ENCODE assay signal across 1 cellular context in the genomic region with DNA sequence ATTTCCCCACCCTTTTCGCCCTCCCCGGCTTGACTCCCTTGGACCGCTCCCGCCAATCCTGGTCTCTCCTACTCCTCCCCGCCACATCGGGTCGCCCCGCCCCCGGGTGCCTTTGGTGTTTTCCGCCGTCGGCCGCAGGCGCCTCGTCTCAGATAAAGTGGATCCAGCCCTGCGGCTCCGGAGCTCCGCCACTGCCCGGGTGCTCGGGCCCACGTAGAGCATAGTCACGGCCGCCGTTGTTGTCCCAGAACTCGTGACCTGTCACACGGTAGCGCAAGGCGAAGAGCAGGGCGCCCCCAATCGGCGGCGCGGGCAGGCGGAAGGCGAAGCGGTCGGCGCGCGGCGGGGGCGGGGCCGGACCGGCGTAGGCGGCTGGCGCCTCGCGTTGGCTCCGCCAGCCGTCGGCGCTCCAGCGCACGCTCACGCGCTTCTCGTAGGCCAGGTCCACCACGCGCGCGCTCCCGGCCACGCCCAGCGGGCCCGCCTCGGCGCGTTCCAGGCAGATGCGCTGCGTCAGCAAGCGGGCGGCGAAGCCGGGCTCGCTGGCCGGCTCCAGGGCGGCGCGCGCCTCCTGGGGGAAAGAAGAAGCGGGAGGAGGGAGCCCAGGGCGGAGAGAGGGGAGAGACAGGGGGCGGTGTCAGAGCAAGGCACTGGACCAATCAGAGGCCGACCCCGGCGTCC.
TF ChIP-seq lines count a peak whose summit lies in the region.

No MANE protein-coding gene starts in this region.

TF ChIP-seq in HepG2, 621 proteins besides CTCF, POLR2A, EP300 and RAD21 (continued from another document and continues in another):
- TF ChIP-seq ZNF619 (CRISPR knock-in tag; IDR thresholded peaks at IDR 0.05) (0 out of 2 replicates have a peak, but pooled peaks have one; percentile 9), JUN (CRISPR knock-in tag; IDR thresholded peaks at IDR 0.05) (no peak; the same call in 1 of the 2 replicates), CCAR2 (optimal IDR thresholded peaks at IDR 0.05; ENCODE audit: low read depth, low read length) (no peak), IKZF4 (CRISPR knock-in tag; IDR thresholded peaks at IDR 0.05; ENCODE audit: borderline replicate concordance, low read depth, not compliant biosample characterization) (peak; percentile 53), FOXC1 (CRISPR knock-in tag; IDR thresholded peaks at IDR 0.05; ENCODE audit: borderline replicate concordance) (no peak), ZNF737 (CRISPR knock-in tag; IDR thresholded peaks at IDR 0.05; ENCODE audit: borderline replicate concordance) (no peak), RARA (CRISPR knock-in tag; IDR thresholded peaks at IDR 0.05) (peak; percentile 64), TAF15 (IDR thresholded peaks at IDR 0.05; ENCODE audit: low read depth, low read length, poor library complexity, severe bottlenecking) (no peak), HDAC2 (CRISPR knock-in tag; IDR thresholded peaks at IDR 0.05) (peak; percentile 79; the same call in 1 of the 2 replicates), ZFP82 (CRISPR knock-in tag; IDR thresholded peaks at IDR 0.05; ENCODE audit: borderline replicate concordance) (no peak), GATAD1 (CRISPR knock-in tag; IDR thresholded peaks at IDR 0.05) (peak; percentile 77), MAFF (IDR thresholded peaks at IDR 0.05; ENCODE audit: low read depth, low read length) (peak; percentile 93; the same call in 1 of the 2 replicates), PRPF4 (IDR thresholded peaks at IDR 0.05; ENCODE audit: low read depth, low read length, poor library complexity, severe bottlenecking) (no peak), ZC3H13 (CRISPR knock-in tag; IDR thresholded peaks at IDR 0.05) (no peak), CEBPG (CRISPR knock-in tag; IDR thresholded peaks at IDR 0.05) (peak; percentile 60), SIN3B (IDR thresholded peaks at IDR 0.05; ENCODE audit: low read length) (0 out of 2 replicates have a peak, but pooled peaks have one; percentile 35), DR1 (CRISPR knock-in tag; IDR thresholded peaks at IDR 0.05) (peak; percentile 70; the same call in 1 of the 2 replicates), RBAK (CRISPR knock-in tag; IDR thresholded peaks at IDR 0.05) (peak; percentile 54; the same call in 1 of the 2 replicates), MBD4 (IDR thresholded peaks at IDR 0.05; ENCODE audit: borderline replicate concordance, low read length) (no peak), ZSCAN20 (CRISPR knock-in tag; IDR thresholded peaks at IDR 0.05; ENCODE audit: borderline replicate concordance) (no peak; the same call in 1 of the 2 replicates), NR2F6 (IDR thresholded peaks at IDR 0.05) (no peak), NR2F6 (CRISPR knock-in tag; IDR thresholded peaks at IDR 0.05) (peak; percentile 76; the same call in 1 of the 2 replicates), ZFP62 (CRISPR knock-in tag; IDR thresholded peaks at IDR 0.05) (no peak), CBX2 (IDR thresholded peaks at IDR 0.05; ENCODE audit: low read depth, low read length) (no peak), CBX2 (CRISPR knock-in tag; IDR thresholded peaks at IDR 0.05; ENCODE audit: low read depth) (0 out of 2 replicates have a peak, but pooled peaks have one; percentile 30), ZFP36L1 (CRISPR knock-in tag; IDR thresholded peaks at IDR 0.05) (peak; percentile 87; the same call in 1 of the 2 replicates), AGO2 (optimal IDR thresholded peaks at IDR 0.05; ENCODE audit: low read depth, low read length) (no peak), SMARCC2 (IDR thresholded peaks at IDR 0.05) (no peak), ZNF350 (CRISPR knock-in tag; IDR thresholded peaks at IDR 0.05; ENCODE audit: borderline replicate concordance, low read depth) (no peak; the same call in 1 of the 2 replicates), RFX3 (CRISPR knock-in tag; IDR thresholded peaks at IDR 0.05) (no peak), REL (CRISPR knock-in tag; conservative IDR thresholded peaks at IDR 0.05) (no peak), TCF12 (IDR thresholded peaks at IDR 0.05) (no peak), TCF12 (CRISPR knock-in tag; IDR thresholded peaks at IDR 0.05) (0 out of 2 replicates have a peak, but pooled peaks have one; percentile 17), CHD4 (IDR thresholded peaks at IDR 0.05; ENCODE audit: borderline replicate concordance, low read length) (no peak; the same call in 1 of the 2 replicates), NONO (IDR thresholded peaks at IDR 0.05) (no peak), NONO (CRISPR knock-in tag; conservative IDR thresholded peaks at IDR 0.05) (no peak)
- TF ChIP-seq, protein P1, sequence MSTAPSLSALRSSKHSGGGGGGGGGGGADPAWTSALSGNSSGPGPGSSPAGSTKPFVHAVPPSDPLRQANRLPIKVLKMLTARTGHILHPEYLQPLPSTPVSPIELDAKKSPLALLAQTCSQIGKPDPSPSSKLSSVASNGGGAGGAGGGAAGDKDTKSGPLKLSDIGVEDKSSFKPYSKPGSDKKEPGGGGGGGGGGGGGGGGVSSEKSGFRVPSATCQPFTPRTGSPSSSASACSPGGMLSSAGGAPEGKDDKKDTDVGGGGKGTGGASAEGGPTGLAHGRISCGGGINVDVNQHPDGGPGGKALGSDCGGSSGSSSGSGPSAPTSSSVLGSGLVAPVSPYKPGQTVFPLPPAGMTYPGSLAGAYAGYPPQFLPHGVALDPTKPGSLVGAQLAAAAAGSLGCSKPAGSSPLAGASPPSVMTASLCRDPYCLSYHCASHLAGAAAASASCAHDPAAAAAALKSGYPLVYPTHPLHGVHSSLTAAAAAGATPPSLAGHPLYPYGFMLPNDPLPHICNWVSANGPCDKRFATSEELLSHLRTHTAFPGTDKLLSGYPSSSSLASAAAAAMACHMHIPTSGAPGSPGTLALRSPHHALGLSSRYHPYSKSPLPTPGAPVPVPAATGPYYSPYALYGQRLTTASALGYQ (CRISPR knock-in tag; IDR thresholded peaks at IDR 0.05) = peak; percentile 82
- TF ChIP-seq, protein P2, sequence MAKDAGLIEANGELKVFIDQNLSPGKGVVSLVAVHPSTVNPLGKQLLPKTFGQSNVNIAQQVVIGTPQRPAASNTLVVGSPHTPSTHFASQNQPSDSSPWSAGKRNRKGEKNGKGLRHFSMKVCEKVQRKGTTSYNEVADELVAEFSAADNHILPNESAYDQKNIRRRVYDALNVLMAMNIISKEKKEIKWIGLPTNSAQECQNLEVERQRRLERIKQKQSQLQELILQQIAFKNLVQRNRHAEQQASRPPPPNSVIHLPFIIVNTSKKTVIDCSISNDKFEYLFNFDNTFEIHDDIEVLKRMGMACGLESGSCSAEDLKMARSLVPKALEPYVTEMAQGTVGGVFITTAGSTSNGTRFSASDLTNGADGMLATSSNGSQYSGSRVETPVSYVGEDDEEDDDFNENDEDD (CRISPR knock-in tag; IDR thresholded peaks at IDR 0.05; ENCODE audit: borderline replicate concordance) = peak; percentile 94
- TF ChIP-seq, protein P3, sequence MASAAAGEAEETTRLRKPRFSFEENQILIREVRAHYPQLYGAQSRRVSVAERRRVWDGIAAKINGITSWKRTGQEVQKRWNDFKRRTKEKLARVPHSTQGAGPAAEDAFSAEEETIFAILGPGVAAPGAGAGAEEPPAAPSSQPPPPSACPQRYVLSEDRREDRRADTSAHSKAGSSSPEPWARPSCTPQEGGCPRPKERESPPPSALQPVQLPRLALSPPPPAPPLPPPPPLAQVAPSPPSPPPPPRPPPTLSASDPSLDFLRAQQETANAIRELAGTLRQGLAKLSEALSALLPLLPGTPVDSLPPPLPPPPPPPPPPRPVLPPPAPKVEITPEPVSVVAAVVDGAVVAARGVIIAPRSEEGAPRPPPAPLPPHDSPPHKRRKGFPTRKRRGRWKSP (CRISPR knock-in tag; IDR thresholded peaks at IDR 0.05) = no peak
- TF ChIP-seq, protein P4, sequence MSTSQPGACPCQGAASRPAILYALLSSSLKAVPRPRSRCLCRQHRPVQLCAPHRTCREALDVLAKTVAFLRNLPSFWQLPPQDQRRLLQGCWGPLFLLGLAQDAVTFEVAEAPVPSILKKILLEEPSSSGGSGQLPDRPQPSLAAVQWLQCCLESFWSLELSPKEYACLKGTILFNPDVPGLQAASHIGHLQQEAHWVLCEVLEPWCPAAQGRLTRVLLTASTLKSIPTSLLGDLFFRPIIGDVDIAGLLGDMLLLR (CRISPR knock-in tag; IDR thresholded peaks at IDR 0.05) = peak; percentile 78; the same call in 1 of the 2 replicates
- TF ChIP-seq, protein P5, sequence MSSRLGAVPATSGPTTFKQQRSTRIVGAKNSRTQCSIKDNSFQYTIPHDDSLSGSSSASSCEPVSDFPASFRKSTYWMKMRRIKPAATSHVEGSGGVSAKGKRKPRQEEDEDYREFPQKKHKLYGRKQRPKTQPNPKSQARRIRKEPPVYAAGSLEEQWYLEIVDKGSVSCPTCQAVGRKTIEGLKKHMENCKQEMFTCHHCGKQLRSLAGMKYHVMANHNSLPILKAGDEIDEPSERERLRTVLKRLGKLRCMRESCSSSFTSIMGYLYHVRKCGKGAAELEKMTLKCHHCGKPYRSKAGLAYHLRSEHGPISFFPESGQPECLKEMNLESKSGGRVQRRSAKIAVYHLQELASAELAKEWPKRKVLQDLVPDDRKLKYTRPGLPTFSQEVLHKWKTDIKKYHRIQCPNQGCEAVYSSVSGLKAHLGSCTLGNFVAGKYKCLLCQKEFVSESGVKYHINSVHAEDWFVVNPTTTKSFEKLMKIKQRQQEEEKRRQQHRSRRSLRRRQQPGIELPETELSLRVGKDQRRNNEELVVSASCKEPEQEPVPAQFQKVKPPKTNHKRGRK (CRISPR knock-in tag; IDR thresholded peaks at IDR 0.05) = no peak
- TF ChIP-seq, protein P6, sequence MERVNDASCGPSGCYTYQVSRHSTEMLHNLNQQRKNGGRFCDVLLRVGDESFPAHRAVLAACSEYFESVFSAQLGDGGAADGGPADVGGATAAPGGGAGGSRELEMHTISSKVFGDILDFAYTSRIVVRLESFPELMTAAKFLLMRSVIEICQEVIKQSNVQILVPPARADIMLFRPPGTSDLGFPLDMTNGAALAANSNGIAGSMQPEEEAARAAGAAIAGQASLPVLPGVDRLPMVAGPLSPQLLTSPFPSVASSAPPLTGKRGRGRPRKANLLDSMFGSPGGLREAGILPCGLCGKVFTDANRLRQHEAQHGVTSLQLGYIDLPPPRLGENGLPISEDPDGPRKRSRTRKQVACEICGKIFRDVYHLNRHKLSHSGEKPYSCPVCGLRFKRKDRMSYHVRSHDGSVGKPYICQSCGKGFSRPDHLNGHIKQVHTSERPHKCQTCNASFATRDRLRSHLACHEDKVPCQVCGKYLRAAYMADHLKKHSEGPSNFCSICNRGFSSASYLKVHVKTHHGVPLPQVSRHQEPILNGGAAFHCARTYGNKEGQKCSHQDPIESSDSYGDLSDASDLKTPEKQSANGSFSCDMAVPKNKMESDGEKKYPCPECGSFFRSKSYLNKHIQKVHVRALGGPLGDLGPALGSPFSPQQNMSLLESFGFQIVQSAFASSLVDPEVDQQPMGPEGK (CRISPR knock-in tag; IDR thresholded peaks at IDR 0.05) = peak; percentile 87
- TF ChIP-seq, protein P7, sequence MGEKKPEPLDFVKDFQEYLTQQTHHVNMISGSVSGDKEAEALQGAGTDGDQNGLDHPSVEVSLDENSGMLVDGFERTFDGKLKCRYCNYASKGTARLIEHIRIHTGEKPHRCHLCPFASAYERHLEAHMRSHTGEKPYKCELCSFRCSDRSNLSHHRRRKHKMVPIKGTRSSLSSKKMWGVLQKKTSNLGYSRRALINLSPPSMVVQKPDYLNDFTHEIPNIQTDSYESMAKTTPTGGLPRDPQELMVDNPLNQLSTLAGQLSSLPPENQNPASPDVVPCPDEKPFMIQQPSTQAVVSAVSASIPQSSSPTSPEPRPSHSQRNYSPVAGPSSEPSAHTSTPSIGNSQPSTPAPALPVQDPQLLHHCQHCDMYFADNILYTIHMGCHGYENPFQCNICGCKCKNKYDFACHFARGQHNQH (CRISPR knock-in tag; IDR thresholded peaks at IDR 0.05) = no peak
- TF ChIP-seq, protein P8, sequence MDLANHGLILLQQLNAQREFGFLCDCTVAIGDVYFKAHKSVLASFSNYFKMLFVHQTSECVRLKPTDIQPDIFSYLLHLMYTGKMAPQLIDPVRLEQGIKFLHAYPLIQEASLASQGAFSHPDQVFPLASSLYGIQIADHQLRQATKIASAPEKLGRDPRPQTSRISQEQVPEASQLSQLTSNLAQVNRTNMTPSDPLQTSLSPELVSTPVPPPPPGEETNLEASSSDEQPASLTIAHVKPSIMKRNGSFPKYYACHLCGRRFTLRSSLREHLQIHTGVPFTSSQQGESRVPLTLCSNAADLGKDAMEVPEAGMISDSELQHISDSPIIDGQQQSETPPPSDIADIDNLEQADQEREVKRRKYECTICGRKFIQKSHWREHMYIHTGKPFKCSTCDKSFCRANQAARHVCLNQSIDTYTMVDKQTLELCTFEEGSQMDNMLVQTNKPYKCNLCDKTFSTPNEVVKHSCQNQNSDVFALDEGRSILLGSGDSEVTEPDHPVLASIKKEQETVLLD (CRISPR knock-in tag; IDR thresholded peaks at IDR 0.05; ENCODE audit: low read depth) = no peak
- TF ChIP-seq, protein P9, sequence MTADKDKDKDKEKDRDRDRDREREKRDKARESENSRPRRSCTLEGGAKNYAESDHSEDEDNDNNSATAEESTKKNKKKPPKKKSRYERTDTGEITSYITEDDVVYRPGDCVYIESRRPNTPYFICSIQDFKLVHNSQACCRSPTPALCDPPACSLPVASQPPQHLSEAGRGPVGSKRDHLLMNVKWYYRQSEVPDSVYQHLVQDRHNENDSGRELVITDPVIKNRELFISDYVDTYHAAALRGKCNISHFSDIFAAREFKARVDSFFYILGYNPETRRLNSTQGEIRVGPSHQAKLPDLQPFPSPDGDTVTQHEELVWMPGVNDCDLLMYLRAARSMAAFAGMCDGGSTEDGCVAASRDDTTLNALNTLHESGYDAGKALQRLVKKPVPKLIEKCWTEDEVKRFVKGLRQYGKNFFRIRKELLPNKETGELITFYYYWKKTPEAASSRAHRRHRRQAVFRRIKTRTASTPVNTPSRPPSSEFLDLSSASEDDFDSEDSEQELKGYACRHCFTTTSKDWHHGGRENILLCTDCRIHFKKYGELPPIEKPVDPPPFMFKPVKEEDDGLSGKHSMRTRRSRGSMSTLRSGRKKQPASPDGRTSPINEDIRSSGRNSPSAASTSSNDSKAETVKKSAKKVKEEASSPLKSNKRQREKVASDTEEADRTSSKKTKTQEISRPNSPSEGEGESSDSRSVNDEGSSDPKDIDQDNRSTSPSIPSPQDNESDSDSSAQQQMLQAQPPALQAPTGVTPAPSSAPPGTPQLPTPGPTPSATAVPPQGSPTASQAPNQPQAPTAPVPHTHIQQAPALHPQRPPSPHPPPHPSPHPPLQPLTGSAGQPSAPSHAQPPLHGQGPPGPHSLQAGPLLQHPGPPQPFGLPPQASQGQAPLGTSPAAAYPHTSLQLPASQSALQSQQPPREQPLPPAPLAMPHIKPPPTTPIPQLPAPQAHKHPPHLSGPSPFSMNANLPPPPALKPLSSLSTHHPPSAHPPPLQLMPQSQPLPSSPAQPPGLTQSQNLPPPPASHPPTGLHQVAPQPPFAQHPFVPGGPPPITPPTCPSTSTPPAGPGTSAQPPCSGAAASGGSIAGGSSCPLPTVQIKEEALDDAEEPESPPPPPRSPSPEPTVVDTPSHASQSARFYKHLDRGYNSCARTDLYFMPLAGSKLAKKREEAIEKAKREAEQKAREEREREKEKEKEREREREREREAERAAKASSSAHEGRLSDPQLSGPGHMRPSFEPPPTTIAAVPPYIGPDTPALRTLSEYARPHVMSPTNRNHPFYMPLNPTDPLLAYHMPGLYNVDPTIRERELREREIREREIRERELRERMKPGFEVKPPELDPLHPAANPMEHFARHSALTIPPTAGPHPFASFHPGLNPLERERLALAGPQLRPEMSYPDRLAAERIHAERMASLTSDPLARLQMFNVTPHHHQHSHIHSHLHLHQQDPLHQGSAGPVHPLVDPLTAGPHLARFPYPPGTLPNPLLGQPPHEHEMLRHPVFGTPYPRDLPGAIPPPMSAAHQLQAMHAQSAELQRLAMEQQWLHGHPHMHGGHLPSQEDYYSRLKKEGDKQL (CRISPR knock-in tag; IDR thresholded peaks at IDR 0.05; ENCODE audit: low read depth) = peak; percentile 85; the same call in 1 of the 2 replicates
- TF ChIP-seq, protein P10, sequence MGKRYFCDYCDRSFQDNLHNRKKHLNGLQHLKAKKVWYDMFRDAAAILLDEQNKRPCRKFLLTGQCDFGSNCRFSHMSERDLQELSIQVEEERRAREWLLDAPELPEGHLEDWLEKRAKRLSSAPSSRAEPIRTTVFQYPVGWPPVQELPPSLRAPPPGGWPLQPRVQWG (CRISPR knock-in tag; IDR thresholded peaks at IDR 0.05; ENCODE audit: borderline replicate concordance, low read depth) = no peak
